ENCODE assay signal across 15 cellular contexts in the genomic region with DNA sequence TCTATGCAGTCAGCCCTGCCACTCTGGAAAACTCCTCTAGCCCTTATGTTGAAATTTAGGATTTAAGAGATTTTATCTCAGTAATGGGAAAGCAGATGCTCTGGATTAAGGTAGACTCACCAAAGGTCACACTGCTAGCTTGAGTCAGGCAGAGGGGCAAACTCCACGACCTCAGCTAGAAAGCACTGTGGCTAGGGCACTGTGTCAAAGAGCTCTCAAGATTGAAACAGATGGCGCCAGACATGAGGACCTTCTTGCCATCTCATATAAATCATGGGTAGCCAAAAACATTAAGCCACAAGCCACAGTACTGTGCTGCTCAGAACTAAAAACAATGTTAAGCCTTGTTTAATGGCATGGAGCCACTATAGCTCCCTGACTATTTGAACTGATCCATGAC.
DNase-seq lines count a peak whose midpoint lies in the region; TF ChIP-seq lines count a peak whose summit lies in the region.
"Had no signal": no experiment of that assay in that cellular context is flagged by ENCODE, and none has a peak within 500 bp of the region (broad histone marks: within the 10 kb centered on the region; RNA-seq: fewer than 3 reads in every experiment).

No MANE protein-coding gene starts in this region.

- H3K27ac Mint-ChIP-seq in endothelial cell (ENCODE audit: unreplicated experiment): no peak overlapping the region

- no peaks in the 10 kb centered on the region for H3K9me3 Mint-ChIP-seq in endothelial cell (ENCODE audit: unreplicated experiment)

- peaks cover 9% of the 10 kb centered on the region for H3K4me1 Mint-ChIP-seq in endothelial cell (ENCODE audit: unreplicated experiment)

- no peak overlapping the region for H3K4me3 ChIP-seq in AG10803 (ENCODE audit: low read length)
- no peak overlapping the region for H3K4me3 ChIP-seq in fibroblast of mammary gland (ENCODE audit: control insufficient read depth, low read depth, low read length)
- H3K4me3 ChIP-seq: GM23248 had no signal

- TF ChIP-seq CTCF in AG10803 (conservative IDR thresholded peaks at IDR 0.05; ENCODE audit: low read length) (no peak), fibroblast of mammary gland (conservative IDR thresholded peaks at IDR 0.05; ENCODE audit: control insufficient read depth, insufficient read depth, low read depth, low read length) (no peak), endothelial cell (IDR thresholded peaks at IDR 0.05; ENCODE audit: unreplicated experiment) (no peak)

- DNase-seq in AG10803 (ENCODE audit: low read depth): peak; percentile 42
- DNase-seq in NCI-H524 (lab: John Stamatoyannopoulos, UW): peak; percentile 80 to 91
- DNase-seq in amniotic epithelial cell (ENCODE audit: low read depth): peak; percentile 36
- DNase-seq in fibroblast of mammary gland (ENCODE audit: low read depth): peak; percentile 6
- DNase-seq in superior temporal gyrus (ENCODE audit: extremely low spot score): no peak
- no peak for DNase-seq in endothelial cell (ENCODE audit: low spot score)
- DNase-seq in NCI-H146 treated with DMSO at 0.1 percent for 48 hours (lab: John Stamatoyannopoulos, UW; ENCODE audit: unreplicated experiment): no peak
- DNase-seq in activated CD4-positive, alpha-beta T cell treated with anti-CD3 and anti-CD28 coated beads, Interleukin-2, amount 50 U/mL, for 4 hours: no peak
- DNase-seq: ACHN; BE2C; CD4-positive, alpha-beta memory T cell; DND-41; GDM1; GM23248; H7 had no signal

- H3K4me3 Mint-ChIP-seq in endothelial cell (ENCODE audit: unreplicated experiment): no peak overlapping the region
- H3K4me3 Mint-ChIP-seq: CD4-positive, alpha-beta memory T cell had no signal

- no peaks in the 10 kb centered on the region for H3K27me3 Mint-ChIP-seq in endothelial cell (ENCODE audit: unreplicated experiment)
- H3K27me3 Mint-ChIP-seq: CD4-positive, alpha-beta memory T cell had no signal

- peaks cover 28% of the 10 kb centered on the region for H3K36me3 Mint-ChIP-seq in endothelial cell (ENCODE audit: low read depth, unreplicated experiment)

Comparison
In these comparisons a context has a peak if more than half of its experiments do, and no peak if none do; other contexts are left out.
1. DNase-seq: peak in AG10803 (single experiment), NCI-H524 (2 of 2), amniotic epithelial cell (single experiment) and fibroblast of mammary gland (single experiment); none in superior temporal gyrus (single experiment), endothelial cell (single experiment), NCI-H146 treated with DMSO at 0.1 percent for 48 hours (single experiment) and activated CD4-positive, alpha-beta T cell treated with anti-CD3 and anti-CD28 coated beads, Interleukin-2, amount 50 U/mL, for 4 hours (0 of 2).